Comparison of ENCODE assay signal across 28 cellular contexts in the genomic region with DNA sequence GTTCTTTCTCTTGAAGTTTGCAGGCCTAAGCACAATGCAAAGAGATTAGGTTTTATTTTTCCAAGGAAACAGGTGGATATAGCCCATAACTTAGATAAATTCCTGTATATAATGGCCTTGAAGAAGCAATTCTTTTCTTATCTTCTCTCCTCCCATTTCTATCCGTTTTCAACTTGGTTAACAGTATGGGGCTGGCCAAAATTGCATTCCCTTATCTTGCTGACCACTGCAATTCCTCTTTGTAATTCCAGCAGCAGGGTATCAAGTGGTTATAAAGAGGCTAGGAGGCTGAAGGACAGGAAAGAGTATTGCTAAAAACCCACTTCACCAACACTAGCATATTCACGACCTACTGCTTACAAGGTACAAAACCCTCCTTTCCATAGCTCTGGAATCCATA.
"Had no signal": no experiment of that assay in that cellular context is flagged by ENCODE, and none has a peak within 500 bp of the region (broad histone marks: within the 10 kb centered on the region; RNA-seq: fewer than 3 reads in every experiment).

No MANE protein-coding gene starts in this region.

- ATAC-seq: naive thymus-derived CD4-positive, alpha-beta T cell; natural killer cell; psoas muscle; right cardiac atrium; right lobe of liver; stimulated activated effector memory CD8-positive, alpha-beta T cell treated with anti-CD3 and anti-CD28 coated beads, Interleukin-12 subunit alpha, Interleukin-12 subunit beta, amount 100 ng/mL, for 72 hours; stimulated activated naive B cell treated with anti-CD40 and anti-IgM and Interleukin-4, amounts not matched to agents 10 μg/mL and 1 μg/mL and 100 μg/mL, for 72 hours had no signal

- H3K4me1 Mint-ChIP-seq: naive thymus-derived CD4-positive, alpha-beta T cell; natural killer cell; nephron; stimulated activated effector memory CD8-positive, alpha-beta T cell treated with anti-CD3 and anti-CD28 coated beads, Interleukin-12 subunit alpha, Interleukin-12 subunit beta, amount 100 ng/mL, for 72 hours; stimulated activated naive B cell treated with anti-CD40 and anti-IgM and Interleukin-4, amounts not matched to agents 10 μg/mL and 1 μg/mL and 100 μg/mL, for 72 hours had no signal

- H3K27ac Mint-ChIP-seq: naive thymus-derived CD4-positive, alpha-beta T cell; natural killer cell; nephron; progenitor cell of endocrine pancreas; stimulated activated effector memory CD8-positive, alpha-beta T cell treated with anti-CD3 and anti-CD28 coated beads, Interleukin-12 subunit alpha, Interleukin-12 subunit beta, amount 100 ng/mL, for 72 hours; stimulated activated naive B cell treated with anti-CD40 and anti-IgM and Interleukin-4, amounts not matched to agents 10 μg/mL and 1 μg/mL and 100 μg/mL, for 72 hours; stimulated activated naive CD8-positive, alpha-beta T cell treated with anti-CD3 and anti-CD28 coated beads, Interleukin-15, Interleukin-2, amounts not matched to agents 100 ng/mL and 50 ng/mL, for 24 hours had no signal

- H3K4me3 Mint-ChIP-seq: naive thymus-derived CD4-positive, alpha-beta T cell; natural killer cell; nephron; stimulated activated effector memory CD8-positive, alpha-beta T cell treated with anti-CD3 and anti-CD28 coated beads, Interleukin-12 subunit alpha, Interleukin-12 subunit beta, amount 100 ng/mL, for 72 hours; stimulated activated naive B cell treated with anti-CD40 and anti-IgM and Interleukin-4, amounts not matched to agents 10 μg/mL and 1 μg/mL and 100 μg/mL, for 72 hours; stimulated activated naive CD8-positive, alpha-beta T cell treated with anti-CD3 and anti-CD28 coated beads, Interleukin-15, Interleukin-2, amounts not matched to agents 100 ng/mL and 50 ng/mL, for 24 hours had no signal

- H3K27me3 ChIP-seq: ovary, right lobe of liver, sigmoid colon, stomach, thyroid gland, tibial nerve, upper lobe of left lung, vagina had no signal

- H3K36me3 ChIP-seq: ovary, right lobe of liver, sigmoid colon, stomach, thoracic aorta, thyroid gland, tibial nerve, upper lobe of left lung, vagina had no signal

- H3K36me3 Mint-ChIP-seq: naive thymus-derived CD4-positive, alpha-beta T cell; natural killer cell; stimulated activated effector memory CD8-positive, alpha-beta T cell treated with anti-CD3 and anti-CD28 coated beads, Interleukin-12 subunit alpha, Interleukin-12 subunit beta, amount 100 ng/mL, for 72 hours; stimulated activated naive B cell treated with anti-CD40 and anti-IgM and Interleukin-4, amounts not matched to agents 10 μg/mL and 1 μg/mL and 100 μg/mL, for 72 hours had no signal

- H2AFZ ChIP-seq: parathyroid adenoma had no signal

- H3K79me2 ChIP-seq: parathyroid adenoma had no signal

- H3K9me3 ChIP-seq: ovary, psoas muscle, right lobe of liver, sigmoid colon, thoracic aorta, thyroid gland, upper lobe of left lung, vagina had no signal

- H3K27ac ChIP-seq: ovary, parathyroid adenoma, psoas muscle, right lobe of liver, sigmoid colon, stomach, thoracic aorta, thyroid gland, tibial nerve, upper lobe of left lung, vagina had no signal

- H3K27me3 Mint-ChIP-seq: naive thymus-derived CD4-positive, alpha-beta T cell; progenitor cell of endocrine pancreas; stimulated activated naive B cell treated with anti-CD40 and anti-IgM and Interleukin-4, amounts not matched to agents 10 μg/mL and 1 μg/mL and 100 μg/mL, for 72 hours; stimulated activated naive CD8-positive, alpha-beta T cell treated with anti-CD3 and anti-CD28 coated beads, Interleukin-15, Interleukin-2, amounts not matched to agents 100 ng/mL and 50 ng/mL, for 24 hours had no signal

- H3K4me1 ChIP-seq: parathyroid adenoma, psoas muscle, right lobe of liver, sigmoid colon, stomach, thyroid gland, tibial nerve, upper lobe of left lung, vagina had no signal

- H3K4me3 ChIP-seq: ovary, psoas muscle, right lobe of liver, sigmoid colon, stomach, thoracic aorta, thyroid gland, tibial nerve, upper lobe of left lung, vagina had no signal

- H3K9ac ChIP-seq: parathyroid adenoma had no signal

- DNase-seq: naive thymus-derived CD4-positive, alpha-beta T cell; natural killer cell; occipital lobe; ovary; posterior cingulate gyrus; psoas muscle; right cardiac atrium; right lobe of liver; sigmoid colon; small intestine; stimulated activated CD4-positive, alpha-beta T cell treated with anti-CD3 and anti-CD28 coated beads, Interleukin-15, amount 100 ng/mL, for 24 hours; stimulated activated CD4-positive, alpha-beta T cell treated with anti-CD3 and anti-CD28 coated beads, Interleukin-2, amount 100 ng/mL, for 24 hours; stimulated activated CD4-positive, alpha-beta T cell treated with anti-CD3 and anti-CD28 coated beads, Interleukin-2, amount 100 ng/mL, for 48 hours; stimulated activated CD4-positive, alpha-beta T cell treated with anti-CD3 and anti-CD28 coated beads, Interleukin-4, amount 100 ng/mL, for 24 hours; stimulated activated naive B cell treated with anti-CD40 and anti-IgM and Interleukin-4, amounts not matched to agents 10 μg/mL and 1 μg/mL and 100 μg/mL, for 72 hours; stimulated activated naive CD4-positive, alpha-beta T cell treated with Interleukin-2 at 50 U/mL for 16 hours; stomach; thyroid gland; trophoblast cell; upper lobe of left lung had no signal
